19 cellular contexts compared by ENCODE assay signal in genomic region chr7:106023369-106024322, GRCh38.
DNase-seq lines count a peak whose midpoint lies in the region; ATAC-seq and TF ChIP-seq lines count a peak whose summit lies in the region.
"Had no signal": no experiment of that assay in that cellular context is flagged by ENCODE, and none has a peak within 500 bp of the region (broad histone marks: within the 10 kb centered on the region; RNA-seq: fewer than 3 reads in every experiment).

No MANE protein-coding gene starts in this region.

- no peaks in the 10 kb centered on the region for H3K9me3 Mint-ChIP-seq in activated T-cell treated with anti-CD3 and anti-CD28 coated beads, Interleukin-2, amount 50 U/mL, for 24 hours
- no peaks in the 10 kb centered on the region for H3K9me3 Mint-ChIP-seq in activated B cell treated with CpG ODN at 0.5 μM for 24 hours
- H3K9me3 Mint-ChIP-seq in natural killer cell treated with Interleukin-12 subunit alpha and Interleukin-12 subunit beta and Interleukin-15 and Interleukin-18, amount 100 ng/mL, for 72 hours, result no peaks in the 10 kb centered on the region
- H3K9me3 Mint-ChIP-seq: H9 had no signal

- no peaks in the 10 kb centered on the region for H3K27me3 Mint-ChIP-seq in activated T-cell treated with anti-CD3 and anti-CD28 coated beads, Interleukin-2, amount 50 U/mL, for 24 hours
- no peaks in the 10 kb centered on the region for H3K27me3 Mint-ChIP-seq in activated B cell treated with CpG ODN at 0.5 μM for 24 hours
- peaks cover 57 to 67% of the 10 kb centered on the region in 2 donors for H3K27me3 Mint-ChIP-seq in natural killer cell treated with Interleukin-12 subunit alpha and Interleukin-12 subunit beta and Interleukin-15 and Interleukin-18, amount 100 ng/mL, for 72 hours

- intact Hi-C loops in activated B cell treated with CpG ODN at 0.5 μM for 24 hours (cut with micrococcal nuclease), result loop anchor here (5.0 kb wide), 1 partner anchor 146 kb away; the partner anchor contains the start of gene ATXN7L1

- H3K27ac Mint-ChIP-seq in activated T-cell treated with anti-CD3 and anti-CD28 coated beads, Interleukin-2, amount 50 U/mL, for 24 hours, result peak overlapping the region; percentile 93
- peak overlapping the region; percentile 47 for H3K27ac Mint-ChIP-seq in activated B cell treated with CpG ODN at 0.5 μM for 24 hours
- peak overlapping the region in 1 of 2 donors; percentile 44 for H3K27ac Mint-ChIP-seq in natural killer cell treated with Interleukin-12 subunit alpha and Interleukin-12 subunit beta and Interleukin-15 and Interleukin-18, amount 100 ng/mL, for 72 hours

- ATAC-seq in activated B cell treated with CpG ODN at 0.5 μM for 24 hours (ENCODE audit: low read depth) (peak; percentile 62), HG02759 (IDR thresholded peaks at IDR 0.05; ENCODE audit: unreplicated experiment) (no peak)
- ATAC-seq in natural killer cell treated with Interleukin-12 subunit alpha and Interleukin-12 subunit beta and Interleukin-15 and Interleukin-18, amount 100 ng/mL, for 72 hours, result no peak

- H3K36me3 Mint-ChIP-seq in activated T-cell treated with anti-CD3 and anti-CD28 coated beads, Interleukin-2, amount 50 U/mL, for 24 hours (ENCODE audit: low read depth), result no peaks in the 10 kb centered on the region
- H3K36me3 Mint-ChIP-seq in activated B cell treated with CpG ODN at 0.5 μM for 24 hours (ENCODE audit: low read depth), result no peaks in the 10 kb centered on the region
- no peaks in the 10 kb centered on the region for H3K36me3 Mint-ChIP-seq in natural killer cell treated with Interleukin-12 subunit alpha and Interleukin-12 subunit beta and Interleukin-15 and Interleukin-18, amount 100 ng/mL, for 72 hours

- POLR2A ChIA-PET in activated B cell treated with CpG ODN at 0.5 μM for 24 hours (lab: Charles Lee), result interaction anchor here (0.6 to 0.8 kb wide), 2 partner anchors 23 to 38 kb away, joined by 3 read pairs; no protein-coding TSS in a partner anchor

- H3K4me2 ChIP-seq in KMS-11, result peak overlapping the region; percentile 83

- H2AFZ ChIP-seq in KMS-11 (ENCODE audit: low read depth), result peak overlapping the region; percentile 25; the same call in 1 of the 2 replicates

- H3K4me1 ChIP-seq in KMS-11 (ENCODE audit: low read depth, poor library complexity, severe bottlenecking), result peaks cover 59% of the 10 kb centered on the region

- H3K4me3 ChIP-seq in KMS-11 (IDR thresholded peaks at IDR 0.05; ENCODE audit: insufficient read depth, low read depth, low read length), result no peak overlapping the region
- H3K4me3 ChIP-seq: ovary had no signal

- no peak for DNase-seq in activated T-cell treated with anti-CD3 and anti-CD28 coated beads, Interleukin-2, amount 50 U/mL, for 24 hours
- no peak for DNase-seq in activated T-cell treated with anti-CD3 and anti-CD28 coated beads, Interleukin-2, amount 50 U/mL, for 1 hour
- DNase-seq in activated B cell treated with CpG ODN at 0.5 μM for 24 hours (no peak), NCI-H2227 (lab: John Stamatoyannopoulos, UW; ENCODE audit: unreplicated experiment) (no peak), NCI-H1436 (lab: John Stamatoyannopoulos, UW) (no peak)
- DNase-seq in natural killer cell treated with Interleukin-12 subunit alpha and Interleukin-12 subunit beta and Interleukin-15 and Interleukin-18, amount 100 ng/mL, for 72 hours (ENCODE audit: low spot score), result no peak
- DNase-seq: activated CD8-positive, alpha-beta memory T cell treated with anti-CD3 and anti-CD28 coated beads, Interleukin-2, amount 50 U/mL, for 48 hours; amygdala; DMS 273 treated with DMSO at 0.1 percent for 48 hours; H9; islet precursor cell; KBM-7; NCI-H187; ovary; SHP77 treated with DMSO at 0.1 percent for 48 hours; small intestine had no signal

- H3K9ac ChIP-seq in KMS-11, result no peak overlapping the region

- no peaks in the 10 kb centered on the region for H3K27me3 ChIP-seq in KMS-11 (ENCODE audit: insufficient read depth, low read depth)
- H3K27me3 ChIP-seq: ovary had no signal

- H3K79me2 ChIP-seq in KMS-11 (ENCODE audit: insufficient read depth, low read depth), result no peaks in the 10 kb centered on the region

- H3K4me1 Mint-ChIP-seq in activated T-cell treated with anti-CD3 and anti-CD28 coated beads, Interleukin-2, amount 50 U/mL, for 24 hours (ENCODE audit: low read depth), result peaks cover 64% of the 10 kb centered on the region
- peaks cover 67% of the 10 kb centered on the region for H3K4me1 Mint-ChIP-seq in activated B cell treated with CpG ODN at 0.5 μM for 24 hours
- H3K4me1 Mint-ChIP-seq in natural killer cell treated with Interleukin-12 subunit alpha and Interleukin-12 subunit beta and Interleukin-15 and Interleukin-18, amount 100 ng/mL, for 72 hours (ENCODE audit: low read depth in 2 of 2), result peaks cover 22 to 23% of the 10 kb centered on the region in 2 donors

- no peak overlapping the region for H3K4me3 Mint-ChIP-seq in activated T-cell treated with anti-CD3 and anti-CD28 coated beads, Interleukin-2, amount 50 U/mL, for 24 hours
- H3K4me3 Mint-ChIP-seq in activated B cell treated with CpG ODN at 0.5 μM for 24 hours, result peak overlapping the region; percentile 30
- H3K4me3 Mint-ChIP-seq in natural killer cell treated with Interleukin-12 subunit alpha and Interleukin-12 subunit beta and Interleukin-15 and Interleukin-18, amount 100 ng/mL, for 72 hours, result peak overlapping the region; percentile 58
- H3K4me3 Mint-ChIP-seq: H9 had no signal

- CTCF ChIA-PET in activated B cell treated with CpG ODN at 0.5 μM for 24 hours (lab: Charles Lee), result interaction anchor here (0.8 to 2.4 kb wide), 8 partner anchors 10 to 335 kb away, joined by 3 to 8 read pairs (median 4); no protein-coding TSS in a partner anchor

- no peaks in the 10 kb centered on the region for H3K36me3 ChIP-seq in KMS-11 (ENCODE audit: insufficient read depth)
- H3K36me3 ChIP-seq: ovary had no signal

- no peak for TF ChIP-seq CTCF in KMS-11 (conservative IDR thresholded peaks at IDR 0.05; ENCODE audit: low read depth, low read length)
- TF ChIP-seq CTCF in activated B cell treated with CpG ODN at 0.5 μM for 24 hours (IDR thresholded peaks at IDR 0.05), result no peak

- no peaks in the 10 kb centered on the region for H4K20me1 ChIP-seq in KMS-11 (ENCODE audit: insufficient read depth)

- peak overlapping the region; percentile 54; the same call in 1 of the 2 replicates for H3K27ac ChIP-seq in KMS-11
- H3K27ac ChIP-seq: epithelial cell of prostate, ovary had no signal
